ENCODE assay signal across 10 cellular contexts in genomic region chr13:36778083-36778671, GRCh38. TPM values are rescaled to one million over a fixed set of nuclear protein-coding genes. Genes with fewer than 3 reads are reported as not detected.
DNase-seq lines count a peak whose midpoint lies in the region; ATAC-seq and TF ChIP-seq lines count a peak whose summit lies in the region.
"Had no signal": no experiment of that assay in that cellular context is flagged by ENCODE, and none has a peak within 500 bp of the region (broad histone marks: within the 10 kb centered on the region; RNA-seq: fewer than 3 reads in every experiment).

No MANE protein-coding gene starts in this region.

- no peak overlapping the region for H3K4me3 ChIP-seq in RWPE2 (ENCODE audit: severe bottlenecking)

- ATAC-seq in RWPE2 (ENCODE audit: low read depth), result 0 out of 3 replicates have a peak, but pooled peaks have one; percentile 23
- ATAC-seq in stimulated activated naive B cell treated with anti-CD40 and anti-IgM and Interleukin-4, amounts not matched to agents 10 μg/mL and 1 μg/mL and 100 μg/mL, for 72 hours (replicated peaks), result peak; percentile 46 to 74
- ATAC-seq in GM21528 (IDR thresholded peaks at IDR 0.05; ENCODE audit: low FRiP score, unreplicated experiment), result no peak

- no peak overlapping the region for H3K27ac Mint-ChIP-seq in stimulated activated naive B cell treated with anti-CD40 and anti-IgM and Interleukin-4, amounts not matched to agents 10 μg/mL and 1 μg/mL and 100 μg/mL, for 72 hours
- H3K27ac Mint-ChIP-seq in activated naive CD4-positive, alpha-beta T cell treated with anti-CD3 and anti-CD28 coated beads for 36 hours, result no peak overlapping the region

- no peak overlapping the region for H3K4me3 Mint-ChIP-seq in stimulated activated naive B cell treated with anti-CD40 and anti-IgM and Interleukin-4, amounts not matched to agents 10 μg/mL and 1 μg/mL and 100 μg/mL, for 72 hours
- no peak overlapping the region for H3K4me3 Mint-ChIP-seq in activated naive CD4-positive, alpha-beta T cell treated with anti-CD3 and anti-CD28 coated beads for 36 hours

- peaks cover 0 to 1% of the 10 kb centered on the region in 2 donors for H3K9me3 Mint-ChIP-seq in stimulated activated naive B cell treated with anti-CD40 and anti-IgM and Interleukin-4, amounts not matched to agents 10 μg/mL and 1 μg/mL and 100 μg/mL, for 72 hours
- no peaks in the 10 kb centered on the region for H3K9me3 Mint-ChIP-seq in activated naive CD4-positive, alpha-beta T cell treated with anti-CD3 and anti-CD28 coated beads for 36 hours

- DNase-seq in NCI-H146 (lab: John Stamatoyannopoulos, UW) (peak; percentile 31), NCI-H146 treated with DMSO at 0.1 percent for 48 hours (lab: John Stamatoyannopoulos, UW; ENCODE audit: unreplicated experiment) (no peak), RWPE2 (ENCODE audit: low spot score) (no peak), iPS DF 19.7 (ENCODE audit: low read depth, low spot score) (peak; percentile 57), cerebellar cortex (ENCODE audit: low spot score) (no peak)
- no peak for DNase-seq in stimulated activated naive B cell treated with anti-CD40 and anti-IgM and Interleukin-4, amounts not matched to agents 10 μg/mL and 1 μg/mL and 100 μg/mL, for 72 hours
- DNase-seq in activated naive CD4-positive, alpha-beta T cell treated with anti-CD3 and anti-CD28 coated beads for 36 hours, result no peak
- DNase-seq: NCI-H1105 had no signal

- no peaks in the 10 kb centered on the region for H3K36me3 Mint-ChIP-seq in stimulated activated naive B cell treated with anti-CD40 and anti-IgM and Interleukin-4, amounts not matched to agents 10 μg/mL and 1 μg/mL and 100 μg/mL, for 72 hours
- H3K36me3 Mint-ChIP-seq in activated naive CD4-positive, alpha-beta T cell treated with anti-CD3 and anti-CD28 coated beads for 36 hours (ENCODE audit: low read depth), result no peaks in the 10 kb centered on the region

- H3K27ac ChIP-seq in RWPE2 (ENCODE audit: poor library complexity, severe bottlenecking), result no peak overlapping the region
- H3K27ac ChIP-seq: 22Rv1 had no signal

- intact Hi-C loops in activated naive CD4-positive, alpha-beta T cell treated with anti-CD3 and anti-CD28 coated beads for 36 hours (cut with micrococcal nuclease), result no loop called here

- H3K36me3 ChIP-seq in RWPE2 (ENCODE audit: low read depth), result no peaks in the 10 kb centered on the region

- no peak for TF ChIP-seq CTCF in RWPE2 (IDR thresholded peaks at IDR 0.05; ENCODE audit: poor library complexity, severe bottlenecking)

- H3K27me3 ChIP-seq in RWPE2 (ENCODE audit: insufficient read depth, poor library complexity, severe bottlenecking), result no peaks in the 10 kb centered on the region

- no peaks in the 10 kb centered on the region for H3K4me1 ChIP-seq in RWPE2 (ENCODE audit: insufficient read depth, poor library complexity, severe bottlenecking)

- CTCF ChIA-PET in activated naive CD4-positive, alpha-beta T cell treated with anti-CD3 and anti-CD28 coated beads for 36 hours (lab: Charles Lee), result no interaction called here

- H3K9me3 ChIP-seq in RWPE2 (ENCODE audit: severe bottlenecking), result no peaks in the 10 kb centered on the region

- peaks cover 26 to 29% of the 10 kb centered on the region in 2 donors for H3K27me3 Mint-ChIP-seq in stimulated activated naive B cell treated with anti-CD40 and anti-IgM and Interleukin-4, amounts not matched to agents 10 μg/mL and 1 μg/mL and 100 μg/mL, for 72 hours
- peaks cover 11% of the 10 kb centered on the region for H3K27me3 Mint-ChIP-seq in activated naive CD4-positive, alpha-beta T cell treated with anti-CD3 and anti-CD28 coated beads for 36 hours (ENCODE audit: low read depth)

- H3K4me1 Mint-ChIP-seq in stimulated activated naive B cell treated with anti-CD40 and anti-IgM and Interleukin-4, amounts not matched to agents 10 μg/mL and 1 μg/mL and 100 μg/mL, for 72 hours, result peaks cover 0 to 3% of the 10 kb centered on the region in 2 donors
- no peaks in the 10 kb centered on the region for H3K4me1 Mint-ChIP-seq in activated naive CD4-positive, alpha-beta T cell treated with anti-CD3 and anti-CD28 coated beads for 36 hours (ENCODE audit: low read depth)

RNA-seq across cellular contexts. Expression of gene RFXAP, which starts 40.8 kb away (rescaled TPM):
- total RNA-seq in activated naive CD4-positive, alpha-beta T cell treated with anti-CD3 and anti-CD28 coated beads for 36 hours, result 10 to 100 TPM in 1 of 2 experiments, 1 to 10 TPM in 1; 9.2 to 12.2 TPM

Comparison
In these comparisons a context has a peak if more than half of its experiments do, and no peak if none do; other contexts are left out.
1. DNase-seq: peak in NCI-H146 (single experiment) and iPS DF 19.7 (single experiment); none in NCI-H146 treated with DMSO at 0.1 percent for 48 hours (single experiment), RWPE2 (single experiment), stimulated activated naive B cell treated with anti-CD40 and anti-IgM and Interleukin-4, amounts not matched to agents 10 μg/mL and 1 μg/mL and 100 μg/mL, for 72 hours (single experiment), cerebellar cortex (single experiment) and activated naive CD4-positive, alpha-beta T cell treated with anti-CD3 and anti-CD28 coated beads for 36 hours (single experiment).